ENCODE assay signal across 9 cellular contexts in the genomic region with DNA sequence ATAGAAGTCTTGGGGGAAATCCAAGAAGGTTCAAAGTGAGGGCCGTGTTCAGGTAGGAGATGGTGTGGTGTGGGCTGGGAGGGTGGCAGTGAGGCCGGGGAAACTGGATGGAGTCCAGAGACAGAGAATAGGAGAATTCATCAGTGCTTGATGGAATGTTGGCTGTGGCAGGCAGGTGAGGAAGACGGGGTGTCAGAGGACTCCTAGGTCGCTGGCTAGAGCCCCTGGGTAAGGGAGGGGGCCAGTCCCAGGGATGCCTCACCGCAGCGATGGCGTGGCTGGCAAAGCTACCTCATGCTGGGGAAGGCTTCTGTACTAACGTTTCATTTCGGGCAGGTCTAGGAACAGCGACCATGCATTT.
DNase-seq lines count a peak whose midpoint lies in the region; ATAC-seq and TF ChIP-seq lines count a peak whose summit lies in the region.
"Had no signal": no experiment of that assay in that cellular context is flagged by ENCODE, and none has a peak within 500 bp of the region (broad histone marks: within the 10 kb centered on the region; RNA-seq: fewer than 3 reads in every experiment).

No MANE protein-coding gene starts in this region.

- H3K4me1 ChIP-seq in heart right ventricle (peaks cover 22 to 52% (median 40%) of the 10 kb centered on the region in 9 donors), mucosa of rectum (ENCODE audit: control insufficient read depth in 2 of 2, insufficient read depth in 2 of 2, low read length in 2 of 2) (peaks cover 0 to 6% of the 10 kb centered on the region in 2 donors)

- no peaks in the 10 kb centered on the region for H3K9me3 ChIP-seq in heart right ventricle
- H3K9me3 ChIP-seq in mucosa of rectum (ENCODE audit: control insufficient read depth in 2 of 2, low read length in 2 of 2): no peaks in the 10 kb centered on the region

- H3K36me3 Mint-ChIP-seq in chondrocyte (ENCODE audit: low read depth): no peaks in the 10 kb centered on the region

- H3K27ac ChIP-seq in heart right ventricle (peak overlapping the region in 1 of 10 donors; percentile 85), mucosa of rectum (ENCODE audit: low read depth in 2 of 2, low read length in 2 of 2) (no peak overlapping the region)

- TF ChIP-seq CTCF in heart right ventricle (IDR thresholded peaks at IDR 0.05): no peak
- no peak for TF ChIP-seq CTCF in chondrocyte (IDR thresholded peaks at IDR 0.05)
- TF ChIP-seq CTCF in GM13976 (IDR thresholded peaks at IDR 0.05; ENCODE audit: borderline replicate concordance, control extremely low read depth, extremely low read depth, insufficient read depth, missing control alignments): no peak

- no peaks in the 10 kb centered on the region for H3K9me3 Mint-ChIP-seq in chondrocyte (ENCODE audit: low read depth)

- H3K9ac ChIP-seq in mucosa of rectum (ENCODE audit: low read depth in 1 of 2, low read length in 2 of 2): no peak overlapping the region

- H3K27me3 ChIP-seq in heart right ventricle (peaks cover 0 to 18% (median 0%) of the 10 kb centered on the region in 7 donors), mucosa of rectum (ENCODE audit: control insufficient read depth in 2 of 2, insufficient read depth in 2 of 2, low read length in 2 of 2) (peaks cover 5 to 6% of the 10 kb centered on the region in 2 donors)

- WGBS in heart right ventricle, 2 donors: 16 to 17% methylated on average over 10 of the region's 10 CpGs

- H3K36me3 ChIP-seq in heart right ventricle: no peaks in the 10 kb centered on the region
- no peaks in the 10 kb centered on the region for H3K36me3 ChIP-seq in mucosa of rectum (ENCODE audit: control insufficient read depth in 2 of 2, insufficient read depth in 2 of 2, low read length in 2 of 2)

- ATAC-seq in heart right ventricle (no peak), HG02623 (IDR thresholded peaks at IDR 0.05; ENCODE audit: unreplicated experiment) (no peak)

- intact Hi-C loops in heart right ventricle (cut with DNase I): loop anchor here in 1 of 10 donors (5.0 kb wide), 1 partner anchor 104 kb away; no protein-coding TSS in a partner anchor
- intact Hi-C loops in cardiac septum (cut with DNase I): loop anchor here (5.0 to 10.0 kb wide), 3 partner anchors 181 to 362 kb away; no protein-coding TSS in a partner anchor

- H3K4me1 Mint-ChIP-seq in chondrocyte (ENCODE audit: low read depth): peaks cover 38% of the 10 kb centered on the region

- peaks cover 5% of the 10 kb centered on the region for H3K27me3 Mint-ChIP-seq in chondrocyte (ENCODE audit: low read depth)

- no peak overlapping the region for H3K27ac Mint-ChIP-seq in chondrocyte (ENCODE audit: unreplicated experiment)

- in situ Hi-C loops in GM13976 (cut with MboI; ENCODE audit: low sequenced_read_pairs, unreplicated experiment): no loop called here

- H3K4me3 ChIP-seq in heart right ventricle (peak overlapping the region in 8 of 10 donors; percentile 32 to 45 (median 40)), mucosa of rectum (ENCODE audit: low read length in 2 of 2) (peak overlapping the region; percentile 26 to 50)

- peak overlapping the region; percentile 69 for H3K4me3 Mint-ChIP-seq in chondrocyte (ENCODE audit: unreplicated experiment)

- no peak for DNase-seq in heart right ventricle
- DNase-seq in cardiac septum (ENCODE audit: low spot score): no peak
- DNase-seq in chondrocyte (ENCODE audit: low spot score): no peak
- DNase-seq in NCI-H1048 (lab: John Stamatoyannopoulos, UW): no peak
- DNase-seq in NCI-H1417 (lab: John Stamatoyannopoulos, UW): no peak
- DNase-seq in GM13976 (ENCODE audit: low spot score): no peak
- DNase-seq: T-helper 9 cell had no signal
